In genomic region chr17:64599187-64599676, GRCh38 we compare ENCODE assay signal across 8 cellular contexts.
A peak's percentile ranks its signal among the peaks of the same experiment; 100 is the strongest.
DNase-seq lines count a peak whose midpoint lies in the region; ATAC-seq and TF ChIP-seq lines count a peak whose summit lies in the region.

No MANE protein-coding gene starts in this region.

- H3K27ac ChIP-seq in breast epithelium (no peak overlapping the region), osteoblast (ENCODE audit: low read depth, low read length) (peak overlapping the region; percentile 30)

- TF ChIP-seq POLR2A in breast epithelium (IDR thresholded peaks at IDR 0.05): no peak

- no peaks in the 10 kb centered on the region for H3K27me3 Mint-ChIP-seq in MCF 10A (ENCODE audit: insufficient read depth, unreplicated experiment)

- TF ChIP-seq CTCF in MCF 10A (IDR thresholded peaks at IDR 0.05; ENCODE audit: unreplicated experiment): no peak
- TF ChIP-seq CTCF in breast epithelium (IDR thresholded peaks at IDR 0.05): no peak
- no peak for TF ChIP-seq CTCF in Loucy (conservative IDR thresholded peaks at IDR 0.05; ENCODE audit: low read length)
- TF ChIP-seq CTCF in osteoblast (IDR thresholded peaks at IDR 0.05; ENCODE audit: extremely low read depth, low read depth, low read length): no peak

- no peak overlapping the region for H3K9ac ChIP-seq in Loucy (ENCODE audit: low read depth, low read length, poor library complexity, severe bottlenecking)

- DNase-seq in MCF 10A (ENCODE audit: unreplicated experiment) (no peak), breast epithelium (ENCODE audit: low spot score in 2 of 2) (no peak), activated T-cell treated with anti-CD3 and anti-CD28 coated beads for 4 hours (peak; percentile 23), osteoblast (ENCODE audit: insufficient read length, low spot score, missing footprints) (no peak), middle frontal gyrus (ENCODE audit: extremely low spot score, low spot score) (no peak), SK-N-DZ (ENCODE audit: low spot score) (no peak)

- peaks cover 3% of the 10 kb centered on the region for H3F3A ChIP-seq in Loucy (ENCODE audit: low read depth)

- H2AFZ ChIP-seq in Loucy (ENCODE audit: low read length) (no peak overlapping the region), osteoblast (ENCODE audit: low read length) (no peak overlapping the region)

- H3K9me3 ChIP-seq in breast epithelium (no peaks in the 10 kb centered on the region), Loucy (ENCODE audit: insufficient read depth, low read depth, low read length) (no peaks in the 10 kb centered on the region), osteoblast (ENCODE audit: low read depth, low read length) (no peaks in the 10 kb centered on the region)

- H3K4me1 ChIP-seq in breast epithelium (no peaks in the 10 kb centered on the region), Loucy (ENCODE audit: insufficient read depth, low read length, poor library complexity, severe bottlenecking) (peaks cover 15% of the 10 kb centered on the region), osteoblast (ENCODE audit: insufficient read depth, low read length) (peaks cover 23% of the 10 kb centered on the region)

- H4K20me1 ChIP-seq in Loucy (ENCODE audit: insufficient read depth, low read length, poor library complexity, severe bottlenecking) (peaks cover 62% of the 10 kb centered on the region), osteoblast (ENCODE audit: insufficient read depth, low read length) (peaks cover 32% of the 10 kb centered on the region)

- no peak overlapping the region for H3K4me3 Mint-ChIP-seq in MCF 10A (ENCODE audit: unreplicated experiment)

- ATAC-seq in GM21360 (IDR thresholded peaks at IDR 0.05; ENCODE audit: unreplicated experiment): no peak

- H3K36me3 ChIP-seq in breast epithelium (no peaks in the 10 kb centered on the region), Loucy (ENCODE audit: insufficient read depth, low read length) (peaks cover 45% of the 10 kb centered on the region; the same call in 1 of the 2 replicates), osteoblast (ENCODE audit: insufficient read depth, low read length) (peaks cover 46% of the 10 kb centered on the region)

- intact Hi-C loops in MCF 10A (cut with micrococcal nuclease) (no loop called here), breast epithelium (cut with DNase I; ENCODE audit: low total_unique reads) (no loop called here)

- H3K27me3 ChIP-seq in breast epithelium (no peaks in the 10 kb centered on the region), Loucy (ENCODE audit: insufficient read depth, low read length, poor library complexity, severe bottlenecking) (no peaks in the 10 kb centered on the region), osteoblast (ENCODE audit: insufficient read depth, low read length) (no peaks in the 10 kb centered on the region)

- H3K4me2 ChIP-seq in Loucy (ENCODE audit: low read depth, low read length, poor library complexity, severe bottlenecking): peak overlapping the region; percentile 61
- H3K4me2 ChIP-seq in osteoblast (ENCODE audit: insufficient read depth, low read length): no peak overlapping the region

- peak overlapping the region; percentile 16 for H3K27ac Mint-ChIP-seq in MCF 10A (ENCODE audit: low read depth, unreplicated experiment)

- BruUV-seq in MCF 10A (replicated peaks; lab: Mats Ljungman, UMichigan): no TSS peak

- no peaks in the 10 kb centered on the region for H3K9me3 Mint-ChIP-seq in MCF 10A (ENCODE audit: unreplicated experiment)

- peaks cover 30% of the 10 kb centered on the region for H3K36me3 Mint-ChIP-seq in MCF 10A (ENCODE audit: insufficient read depth, unreplicated experiment)

- POLR2A ChIA-PET in MCF 10A (lab: Yijun Ruan, JAX): interaction anchor here (0.7 to 4.5 kb wide), 3 partner anchors 24 to 92 kb away, joined by 3 to 17 read pairs (median 3); partner anchors contain the start of genes CEP95 and DDX5

- peaks cover 6% of the 10 kb centered on the region for H3K4me1 Mint-ChIP-seq in MCF 10A (ENCODE audit: insufficient read depth, unreplicated experiment)

- CTCF ChIA-PET in MCF 10A (lab: Yijun Ruan, JAX): interaction anchor here (1.9 to 2.1 kb wide), 2 partner anchors 17 to 50 kb away, joined by 4 to 7 read pairs; no protein-coding TSS in a partner anchor

- H3K9me2 ChIP-seq in Loucy (replicated peaks; ENCODE audit: low read depth, low read length): no peaks in the 10 kb centered on the region

- H3K4me3 ChIP-seq in breast epithelium (no peak overlapping the region), Loucy (ENCODE audit: low read length, poor library complexity, severe bottlenecking) (peak overlapping the region; percentile 9), osteoblast (ENCODE audit: insufficient read depth, low read length) (no peak overlapping the region)

- H3K79me2 ChIP-seq in Loucy (ENCODE audit: insufficient read depth, low read length) (peaks cover 94% of the 10 kb centered on the region), osteoblast (ENCODE audit: insufficient read depth, low read length) (peaks cover 99% of the 10 kb centered on the region)
